ENCODE assay signal across 10 cellular contexts in the genomic region with DNA sequence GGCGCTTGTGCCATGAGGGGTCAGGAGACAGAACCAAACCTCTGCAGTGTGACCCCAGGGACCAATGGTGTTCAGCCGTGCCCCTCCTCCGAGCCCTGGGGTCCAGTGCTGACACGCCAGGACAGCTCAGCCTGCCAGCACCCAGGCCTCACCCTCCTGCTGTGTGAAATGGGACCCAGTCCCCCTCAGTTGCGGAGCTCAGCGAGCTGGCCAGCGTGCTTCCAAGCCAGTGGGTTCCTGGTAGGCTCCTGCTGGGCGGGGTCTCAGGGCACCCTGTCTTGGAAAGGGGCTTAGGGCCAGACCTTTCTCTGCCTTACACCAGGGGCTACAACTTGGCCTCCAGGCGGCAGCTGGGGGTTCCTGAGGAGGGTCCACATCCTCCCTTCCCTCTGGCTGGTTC. TPM values are rescaled to one million over a fixed set of nuclear protein-coding genes. Genes with fewer than 3 reads are reported as not detected.
DNase-seq lines count a peak whose midpoint lies in the region; ATAC-seq and TF ChIP-seq lines count a peak whose summit lies in the region.
"Had no signal": no experiment of that assay in that cellular context is flagged by ENCODE, and none has a peak within 500 bp of the region (broad histone marks: within the 10 kb centered on the region; RNA-seq: fewer than 3 reads in every experiment).

No MANE protein-coding gene starts in this region.

- no peak overlapping the region for H3K9ac ChIP-seq in parathyroid adenoma

- peak overlapping the region; percentile 81 to 100 for H3K4me3 ChIP-seq in CD4-positive, alpha-beta memory T cell (ENCODE audit: low read length in 2 of 2)
- H3K4me3 ChIP-seq in OCI-LY7 (ENCODE audit: low read depth, low read length, poor library complexity, severe bottlenecking) (peak overlapping the region; percentile 79), esophagus (ENCODE audit: low read depth in 1 of 2, low read length in 2 of 2) (no peak overlapping the region), parathyroid adenoma (ENCODE audit: low read depth, low read length) (no peak overlapping the region)

- DNase-seq in CD4-positive, alpha-beta memory T cell: no peak
- no peak for DNase-seq in OCI-LY7 (ENCODE audit: low spot score)
- no peak for DNase-seq in kidney glomerular epithelial cell (lab: John Stamatoyannopoulos, UW)
- DNase-seq: NCI-H774 had no signal

- no peaks in the 10 kb centered on the region for H3K9me2 ChIP-seq in OCI-LY7 (ENCODE audit: insufficient read depth, low read length)

- no peak for ATAC-seq in HG02610 (IDR thresholded peaks at IDR 0.05; ENCODE audit: unreplicated experiment)
- no peak for ATAC-seq in GM19463 (IDR thresholded peaks at IDR 0.05; ENCODE audit: unreplicated experiment)
- no peak for ATAC-seq in HG03460 (IDR thresholded peaks at IDR 0.05; ENCODE audit: unreplicated experiment)
- ATAC-seq: HCT116 had no signal

- H3K27me3 Mint-ChIP-seq in CD4-positive, alpha-beta memory T cell: no peaks in the 10 kb centered on the region

- TF ChIP-seq CTCF in OCI-LY7 (conservative IDR thresholded peaks at IDR 0.05; ENCODE audit: low read length) (no peak), parathyroid adenoma (IDR thresholded peaks at IDR 0.05) (no peak)

- peak overlapping the region; percentile 98 for H3K27ac ChIP-seq in CD4-positive, alpha-beta memory T cell (ENCODE audit: low read depth, low read length)
- H3K27ac ChIP-seq in OCI-LY7 (ENCODE audit: low read depth, low read length, poor library complexity, severe bottlenecking) (peak overlapping the region; percentile 99), esophagus (ENCODE audit: low read depth in 2 of 2, low read length in 1 of 2) (peak overlapping the region; percentile 94 to 99), parathyroid adenoma (peak overlapping the region; percentile 32)

- BruUV-seq in OCI-LY7 (replicated peaks; lab: Mats Ljungman, UMichigan): no TSS peak

- peaks cover 26 to 67% (median 43%) of the 10 kb centered on the region in 4 donors for H3K4me1 Mint-ChIP-seq in CD4-positive, alpha-beta memory T cell

- H3K79me2 ChIP-seq in OCI-LY7 (ENCODE audit: insufficient read depth, low read depth, low read length): peaks cover 50% of the 10 kb centered on the region
- H3K79me2 ChIP-seq in parathyroid adenoma: peaks cover 14% of the 10 kb centered on the region

- 0 out of 2 replicates have a peak, but pooled peaks cover 7% of the 10 kb centered on the region for H4K20me1 ChIP-seq in OCI-LY7 (ENCODE audit: insufficient read depth, low read length)

- no peaks in the 10 kb centered on the region for H3K9me3 ChIP-seq in CD4-positive, alpha-beta memory T cell (ENCODE audit: control insufficient read depth in 1 of 2, low read length in 2 of 2)
- no peaks in the 10 kb centered on the region for H3K9me3 ChIP-seq in OCI-LY7 (ENCODE audit: low read length)
- no peaks in the 10 kb centered on the region for H3K9me3 ChIP-seq in esophagus (ENCODE audit: control insufficient read depth in 2 of 2, insufficient read depth in 1 of 2, low read depth in 1 of 2, low read length in 1 of 2)
- H3K9me3 ChIP-seq in parathyroid adenoma (ENCODE audit: control insufficient read depth, low read length): no peaks in the 10 kb centered on the region

- H3K4me1 ChIP-seq in CD4-positive, alpha-beta memory T cell (ENCODE audit: insufficient read depth, low read length): peaks cover 69% of the 10 kb centered on the region
- H3K4me1 ChIP-seq in OCI-LY7 (ENCODE audit: insufficient read depth, low read length, poor library complexity, severe bottlenecking): peaks cover 73% of the 10 kb centered on the region
- peaks cover 8 to 54% of the 10 kb centered on the region in 2 donors for H3K4me1 ChIP-seq in esophagus (ENCODE audit: control insufficient read depth in 2 of 2, insufficient read depth in 2 of 2, low read length in 1 of 2)
- peaks cover 21% of the 10 kb centered on the region for H3K4me1 ChIP-seq in parathyroid adenoma

- intact Hi-C loops in CD4-positive, alpha-beta memory T cell (cut with micrococcal nuclease): no loop called here
- intact Hi-C loops in OCI-LY7 (cut with micrococcal nuclease; ENCODE audit: unreplicated experiment): loop anchor here (10.0 kb wide), 1 partner anchor 472 kb away; the partner anchor contains the start of gene UIMC1

- H3K36me3 ChIP-seq in CD4-positive, alpha-beta memory T cell (ENCODE audit: insufficient read depth, low read length): peaks cover 35% of the 10 kb centered on the region
- H3K36me3 ChIP-seq in OCI-LY7 (ENCODE audit: insufficient read depth, low read length): peaks cover 73% of the 10 kb centered on the region
- peaks cover 2 to 38% of the 10 kb centered on the region in 2 donors for H3K36me3 ChIP-seq in esophagus (ENCODE audit: control insufficient read depth in 2 of 2, insufficient read depth in 2 of 2, low read length in 1 of 2)
- H3K36me3 ChIP-seq in parathyroid adenoma (ENCODE audit: control insufficient read depth, insufficient read depth, low read length): no peaks in the 10 kb centered on the region

- H3K4me3 Mint-ChIP-seq in CD4-positive, alpha-beta memory T cell: peak overlapping the region in 6 of 8 donors; percentile 98 to 99 (median 98)

- peaks cover 0 to 7% (median 0%) of the 10 kb centered on the region in 8 donors for H3K9me3 Mint-ChIP-seq in CD4-positive, alpha-beta memory T cell

- H2AFZ ChIP-seq in OCI-LY7 (ENCODE audit: low read length) (no peak overlapping the region), parathyroid adenoma (no peak overlapping the region)

- WGBS in esophagus, 2 donors: 69 to 82% methylated on average over 9 of the region's 9 CpGs

- H3K36me3 Mint-ChIP-seq in CD4-positive, alpha-beta memory T cell: peaks cover 28 to 62% of the 10 kb centered on the region in 2 donors

- H3K27me3 ChIP-seq in CD4-positive, alpha-beta memory T cell (ENCODE audit: insufficient read depth, low read length): no peaks in the 10 kb centered on the region
- H3K27me3 ChIP-seq in esophagus (ENCODE audit: control insufficient read depth in 1 of 2, insufficient read depth in 2 of 2, low read length in 2 of 2): no peaks in the 10 kb centered on the region
- no peaks in the 10 kb centered on the region for H3K27me3 ChIP-seq in parathyroid adenoma (ENCODE audit: control insufficient read depth, insufficient read depth, low read length)

- CTCF ChIA-PET in CD4-positive, alpha-beta memory T cell (lab: Charles Lee; ENCODE audit: partially characterized antibody): interaction anchor here (0.6 to 3.2 kb wide), 4 partner anchors 11 to 149 kb away, joined by 3 to 33 read pairs (median 9); no protein-coding TSS in a partner anchor
- CTCF ChIA-PET in OCI-LY7 (lab: Charles Lee; ENCODE audit: unreplicated experiment): no interaction called here

- peak overlapping the region in 5 of 7 donors; percentile 96 to 100 (median 97) for H3K27ac Mint-ChIP-seq in CD4-positive, alpha-beta memory T cell

- H3K4me2 ChIP-seq in OCI-LY7 (ENCODE audit: low read length) (peak overlapping the region; percentile 95), parathyroid adenoma (ENCODE audit: low read length) (no peak overlapping the region)

- POLR2A ChIA-PET in CD4-positive, alpha-beta memory T cell (lab: Charles Lee; ENCODE audit: partially characterized antibody): interaction anchor here (0.7 to 18.9 kb wide), 7 partner anchors 10 to 144 kb away, joined by 3 to 533 read pairs (median 29); partner anchors contain the start of genes CDHR2, CLTB, FAF2 and HIGD2A
- POLR2A ChIA-PET in OCI-LY7 (lab: Charles Lee): interaction anchor here (0.6 kb wide), 2 partner anchors 21 to 22 kb away, joined by 3 to 4 read pairs; no protein-coding TSS in a partner anchor

RNA-seq across cellular contexts. Expression of gene RNF44, which starts 4.4 kb away (rescaled TPM):
- total RNA-seq in CD4-positive, alpha-beta memory T cell: 100 to 1,000 TPM; 247 to 262 TPM
- polyA plus RNA-seq in CD4-positive, alpha-beta memory T cell: 1 to 10 TPM; 1.1 to 7.1 TPM
- total RNA-seq in OCI-LY7 (2014; rRNA removed; shearing (Covaris generic)): 47.4 and 61.2 TPM in 2 replicates
- 164 and 207 TPM in 2 replicates for total RNA-seq in OCI-LY7 (2022)
- polyA plus RNA-seq in esophagus: 10 to 100 TPM; 12.9 to 24.0 TPM

RNA-seq across cellular contexts. Expression of gene CDHR2, which starts 16.3 kb away (rescaled TPM):
- total RNA-seq in CD4-positive, alpha-beta memory T cell: 1 to 10 TPM; 2.9 TPM
- polyA plus RNA-seq in CD4-positive, alpha-beta memory T cell: not detected
- 0.25 and 0.33 TPM in 2 replicates for total RNA-seq in OCI-LY7 (2014; rRNA removed; shearing (Covaris generic))
- 2.8 and 3.8 TPM in 2 replicates for total RNA-seq in OCI-LY7 (2022)
- under 1 TPM; 0.01 to 0.08 TPM for polyA plus RNA-seq in esophagus

Comparison
In these comparisons a context has a peak if more than half of its experiments do, and no peak if none do; other contexts are left out.
1. H3K27ac ChIP-seq: peak in every context shown above with its lines; median percentile 99 in OCI-LY7; 98 in CD4-positive, alpha-beta memory T cell; 96 in esophagus; 32 in parathyroid adenoma.
2. H3K4me3 ChIP-seq: peak in CD4-positive, alpha-beta memory T cell (2 of 2) and OCI-LY7 (single experiment); none in esophagus (0 of 2) and parathyroid adenoma (single experiment).